In the genomic region with DNA sequence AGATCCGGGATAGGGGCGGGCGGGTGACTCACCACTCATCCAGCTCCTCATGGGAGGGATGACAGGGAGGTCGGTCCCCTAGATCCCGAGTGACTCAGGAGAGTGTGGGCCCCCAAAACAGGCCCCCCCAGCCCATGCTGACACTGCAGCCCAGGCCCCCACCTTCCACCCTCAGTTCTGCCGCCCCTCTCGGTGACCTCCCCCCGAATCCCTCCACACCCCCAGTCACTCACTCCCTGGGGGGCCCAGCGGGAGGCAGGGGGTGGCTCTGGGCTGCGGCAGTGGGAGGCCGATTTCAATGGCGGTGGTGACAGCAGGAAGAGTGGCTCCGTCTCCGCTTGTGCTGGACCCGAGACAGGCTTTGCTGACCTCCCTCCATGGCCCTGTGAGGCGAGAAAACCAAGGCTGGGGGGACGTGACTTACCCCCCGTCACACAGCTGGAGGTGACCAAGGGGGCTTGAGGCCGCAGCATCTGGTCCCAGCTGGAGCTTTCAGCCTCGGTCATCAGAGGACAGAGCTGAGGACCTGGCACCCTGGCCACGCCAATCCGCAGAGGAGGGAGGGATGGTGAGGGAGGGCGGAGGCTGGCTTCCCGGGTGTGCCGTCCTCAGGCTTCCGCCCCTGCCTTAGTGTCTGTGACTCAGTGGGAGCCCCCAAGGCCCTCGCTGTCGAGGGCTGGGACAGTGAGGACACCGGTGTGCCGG, we compare ENCODE assay signal across 33 cellular contexts. TPM values are rescaled to one million over a fixed set of nuclear protein-coding genes. Genes with fewer than 3 reads are reported as not detected.
DNase-seq lines count a peak whose midpoint lies in the region; ATAC-seq, FAIRE-seq and TF ChIP-seq lines count a peak whose summit lies in the region.
"Had no signal": no experiment of that assay in that cellular context is flagged by ENCODE, and none has a peak within 500 bp of the region (broad histone marks: within the 10 kb centered on the region; RNA-seq: fewer than 3 reads in every experiment).

No MANE protein-coding gene starts in this region.

- H3K4me2 ChIP-seq in astrocyte (ENCODE audit: low read length): peak overlapping the region; percentile 61
- H3K4me2 ChIP-seq: GM23338 had no signal

- no peaks in the 10 kb centered on the region for H3K27me3 ChIP-seq in astrocyte (ENCODE audit: insufficient read depth, low read length)
- H3K27me3 ChIP-seq: sigmoid colon, suprapubic skin had no signal

- H3K79me2 ChIP-seq in astrocyte (ENCODE audit: insufficient read depth, low read length): peaks cover 38% of the 10 kb centered on the region

- H3K9me3 Mint-ChIP-seq in astrocyte (ENCODE audit: unreplicated experiment): no peaks in the 10 kb centered on the region
- no peaks in the 10 kb centered on the region for H3K9me3 Mint-ChIP-seq in stimulated activated naive B cell treated with anti-CD40 and anti-IgM and Interleukin-4, amounts not matched to agents 10 μg/mL and 1 μg/mL and 100 μg/mL, for 72 hours
- H3K9me3 Mint-ChIP-seq: activated CD4-positive, alpha-beta T cell treated with anti-CD3 and anti-CD28 coated beads, Interleukin-2, amount 10 ng/mL, durations not matched to agents 24 days and 14 days; activated naive CD8-positive, alpha-beta T cell treated with anti-CD3 and anti-CD28 coated beads, Interleukin-2, amount 50 U/mL, for 24 hours; activated T-cell treated with anti-CD3 and anti-CD28 coated beads, Interleukin-2, amount 50 U/mL, for 24 hours; CD14-positive monocyte; GM23338; stimulated activated memory B cell treated with anti-CD40 and anti-IgM and Interleukin-4, amounts not matched to agents 10 μg/mL and 1 μg/mL and 100 μg/mL, for 72 hours; T-helper 2 cell treated with Interferon-gamma antibody and Interleukin-4, amounts not matched to agents 5 μg/mL and 100 μg/mL, for 36 hours had no signal

- H3K9ac ChIP-seq in astrocyte (ENCODE audit: low read length): peak overlapping the region; percentile 59

- no peak for TF ChIP-seq POLR2A in H54 (IDR thresholded peaks at IDR 0.05; ENCODE audit: low read depth, low read length)

- H3K4me3 ChIP-seq in astrocyte (ENCODE audit: insufficient read depth, low read depth, low read length): no peak overlapping the region
- H3K4me3 ChIP-seq: GM23338, sigmoid colon, suprapubic skin had no signal

- H3K36me3 ChIP-seq in astrocyte (ENCODE audit: insufficient read depth, low read length): peaks cover 2% of the 10 kb centered on the region

- peaks cover 83% of the 10 kb centered on the region for H4K20me1 ChIP-seq in astrocyte (ENCODE audit: insufficient read depth, low read length)

- peaks cover 3% of the 10 kb centered on the region for H3K36me3 Mint-ChIP-seq in astrocyte (ENCODE audit: low read depth, unreplicated experiment)
- H3K36me3 Mint-ChIP-seq in stimulated activated naive B cell treated with anti-CD40 and anti-IgM and Interleukin-4, amounts not matched to agents 10 μg/mL and 1 μg/mL and 100 μg/mL, for 72 hours: peaks cover 0 to 3% of the 10 kb centered on the region in 2 donors
- H3K36me3 Mint-ChIP-seq: CD14-positive monocyte; stimulated activated memory B cell treated with anti-CD40 and anti-IgM and Interleukin-4, amounts not matched to agents 10 μg/mL and 1 μg/mL and 100 μg/mL, for 72 hours had no signal

- peak overlapping the region; percentile 55 for H3K27ac ChIP-seq in astrocyte (ENCODE audit: low read depth, low read length)
- H3K27ac ChIP-seq: sigmoid colon, suprapubic skin, VCaP had no signal

- no peak overlapping the region for H2AFZ ChIP-seq in astrocyte (ENCODE audit: low read depth, low read length)
- H2AFZ ChIP-seq: GM23338 had no signal

- no peak for TF ChIP-seq CTCF in astrocyte (IDR thresholded peaks at IDR 0.05; ENCODE audit: insufficient read depth, low read depth, low read length)

- H3K27me3 Mint-ChIP-seq in astrocyte (ENCODE audit: low read depth, unreplicated experiment): no peaks in the 10 kb centered on the region
- no peaks in the 10 kb centered on the region for H3K27me3 Mint-ChIP-seq in stimulated activated naive B cell treated with anti-CD40 and anti-IgM and Interleukin-4, amounts not matched to agents 10 μg/mL and 1 μg/mL and 100 μg/mL, for 72 hours
- H3K27me3 Mint-ChIP-seq: activated CD4-positive, alpha-beta T cell treated with anti-CD3 and anti-CD28 coated beads, Interleukin-2, amount 10 ng/mL, durations not matched to agents 24 days and 14 days; activated naive CD8-positive, alpha-beta T cell treated with anti-CD3 and anti-CD28 coated beads, Interleukin-2, amount 50 U/mL, for 24 hours; activated T-cell treated with anti-CD3 and anti-CD28 coated beads, Interleukin-2, amount 50 U/mL, for 24 hours had no signal

- H3K4me1 Mint-ChIP-seq in astrocyte (ENCODE audit: low read depth, unreplicated experiment): no peaks in the 10 kb centered on the region
- H3K4me1 Mint-ChIP-seq in stimulated activated naive B cell treated with anti-CD40 and anti-IgM and Interleukin-4, amounts not matched to agents 10 μg/mL and 1 μg/mL and 100 μg/mL, for 72 hours: no peaks in the 10 kb centered on the region
- H3K4me1 Mint-ChIP-seq: activated CD4-positive, alpha-beta T cell treated with anti-CD3 and anti-CD28 coated beads, Interleukin-2, amount 10 ng/mL, durations not matched to agents 24 days and 14 days; activated naive CD8-positive, alpha-beta T cell treated with anti-CD3 and anti-CD28 coated beads, Interleukin-2, amount 50 U/mL, for 24 hours; CD14-positive monocyte; GM23338 had no signal

- ATAC-seq in stimulated activated naive B cell treated with anti-CD40 and anti-IgM and Interleukin-4, amounts not matched to agents 10 μg/mL and 1 μg/mL and 100 μg/mL, for 72 hours (replicated peaks): no peak
- ATAC-seq: activated naive CD8-positive, alpha-beta T cell treated with anti-CD3 and anti-CD28 coated beads, Interleukin-2, amount 50 U/mL, for 24 hours; GM23338; stimulated activated memory B cell treated with anti-CD40 and anti-IgM and Interleukin-4, amounts not matched to agents 10 μg/mL and 1 μg/mL and 100 μg/mL, for 72 hours had no signal

- DNase-seq in AG08395 (ENCODE audit: low spot score): peak; percentile 37
- DNase-seq in H54 (ENCODE audit: insufficient read length, low spot score): peak; percentile 93
- peak; percentile 48 for DNase-seq in astrocyte (ENCODE audit: low read depth)
- DNase-seq in iris pigment epithelial cell (ENCODE audit: low read depth): peak; percentile 63
- DNase-seq in DMS53 (lab: John Stamatoyannopoulos, UW): no peak
- no peak for DNase-seq in stimulated activated naive B cell treated with anti-CD40 and anti-IgM and Interleukin-4, amounts not matched to agents 10 μg/mL and 1 μg/mL and 100 μg/mL, for 72 hours
- no peak for DNase-seq in CD1c-positive myeloid dendritic cell (ENCODE audit: extremely low spot score)
- no peak for DNase-seq in NCI-H510A treated with DMSO at 0.1 percent for 48 hours (lab: John Stamatoyannopoulos, UW)
- DNase-seq: activated CD4-positive, alpha-beta T cell treated with anti-CD3 and anti-CD28 coated beads, Interleukin-2, amount 10 ng/mL, durations not matched to agents 24 days and 14 days; activated gamma-delta T cell treated with Interleukin-2 at 50 U/mL for 16 hours; activated naive CD8-positive, alpha-beta T cell treated with anti-CD3 and anti-CD28 coated beads, Interleukin-2, amount 50 U/mL, for 24 hours; activated T-cell treated with anti-CD3 and anti-CD28 coated beads, Interleukin-2, amount 50 U/mL, for 24 hours; Calu3; DND-41; head of caudate nucleus; mammary epithelial cell; NCI-H1105; NCI-H2029 treated with DMSO at 0.1 percent for 48 hours; NCI-H226; NCI-H748 treated with DMSO at 0.1 percent for 48 hours; posterior cingulate gyrus; RPMI8226; sigmoid colon; stimulated activated CD4-positive, alpha-beta T cell treated with anti-CD3 and anti-CD28 coated beads, Interleukin-4, amount 100 ng/mL, for 24 hours had no signal

- no peaks in the 10 kb centered on the region for H3K9me3 ChIP-seq in astrocyte (ENCODE audit: insufficient read depth, low read depth, low read length)
- H3K9me3 ChIP-seq: sigmoid colon, suprapubic skin had no signal

- H3K4me3 Mint-ChIP-seq in astrocyte (ENCODE audit: unreplicated experiment): no peak overlapping the region
- H3K4me3 Mint-ChIP-seq in stimulated activated naive B cell treated with anti-CD40 and anti-IgM and Interleukin-4, amounts not matched to agents 10 μg/mL and 1 μg/mL and 100 μg/mL, for 72 hours: no peak overlapping the region
- H3K4me3 Mint-ChIP-seq: activated CD4-positive, alpha-beta T cell treated with anti-CD3 and anti-CD28 coated beads, Interleukin-2, amount 10 ng/mL, durations not matched to agents 24 days and 14 days; activated naive CD8-positive, alpha-beta T cell treated with anti-CD3 and anti-CD28 coated beads, Interleukin-2, amount 50 U/mL, for 24 hours; activated T-cell treated with anti-CD3 and anti-CD28 coated beads, Interleukin-2, amount 50 U/mL, for 24 hours; CD14-positive monocyte; GM23338; stimulated activated memory B cell treated with anti-CD40 and anti-IgM and Interleukin-4, amounts not matched to agents 10 μg/mL and 1 μg/mL and 100 μg/mL, for 72 hours; T-helper 2 cell treated with Interferon-gamma antibody and Interleukin-4, amounts not matched to agents 5 μg/mL and 100 μg/mL, for 36 hours had no signal

- no peak for FAIRE-seq in H54 (lab: Jason Lieb, UNC)
- FAIRE-seq in astrocyte (lab: Jason Lieb, UNC): no peak
- FAIRE-seq: GM12891 had no signal

- no peak overlapping the region for H3K27ac Mint-ChIP-seq in astrocyte (ENCODE audit: unreplicated experiment)
- no peak overlapping the region for H3K27ac Mint-ChIP-seq in stimulated activated naive B cell treated with anti-CD40 and anti-IgM and Interleukin-4, amounts not matched to agents 10 μg/mL and 1 μg/mL and 100 μg/mL, for 72 hours
- H3K27ac Mint-ChIP-seq: activated CD4-positive, alpha-beta T cell treated with anti-CD3 and anti-CD28 coated beads, Interleukin-2, amount 10 ng/mL, durations not matched to agents 24 days and 14 days; activated naive CD8-positive, alpha-beta T cell treated with anti-CD3 and anti-CD28 coated beads, Interleukin-2, amount 50 U/mL, for 24 hours; activated T-cell treated with anti-CD3 and anti-CD28 coated beads, Interleukin-2, amount 50 U/mL, for 24 hours; GM23338; stimulated activated memory B cell treated with anti-CD40 and anti-IgM and Interleukin-4, amounts not matched to agents 10 μg/mL and 1 μg/mL and 100 μg/mL, for 72 hours; T-helper 2 cell treated with Interferon-gamma antibody and Interleukin-4, amounts not matched to agents 5 μg/mL and 100 μg/mL, for 36 hours had no signal

- peaks cover 16% of the 10 kb centered on the region for H3K4me1 ChIP-seq in astrocyte (ENCODE audit: insufficient read depth, low read length)

RNA-seq across cellular contexts. Expression of a gene that starts 9.0 kb away (rescaled TPM):
- 52.6 and 59.4 TPM in 2 replicates for total RNA-seq in astrocyte

RNA-seq across cellular contexts. Expression of a gene that starts 27.2 kb away (rescaled TPM):
- 14.0 and 17.4 TPM in 2 replicates for total RNA-seq in astrocyte

RNA-seq across cellular contexts. Expression of a gene that starts 32.4 kb away (rescaled TPM):
- total RNA-seq in astrocyte: 0.09 TPM in 1 of 2 replicates, not detected in the other
- total RNA-seq: activated CD4-positive, alpha-beta T cell treated with anti-CD3 and anti-CD28 coated beads, Interleukin-2, amount 10 ng/mL, durations not matched to agents 24 days and 14 days; activated CD8-positive, alpha-beta memory T cell treated with anti-CD3 and anti-CD28 coated beads for 36 hours; M059J; sigmoid colon had no signal

RNA-seq across cellular contexts. Expression of a gene that starts 37.2 kb away (rescaled TPM):
- total RNA-seq in astrocyte: 2.7 and 4.2 TPM in 2 replicates

Comparison
In these comparisons a context has a peak if more than half of its experiments do, and no peak if none do; other contexts are left out.
1. DNase-seq: peak in AG08395 (single experiment), H54 (single experiment), astrocyte (single experiment) and iris pigment epithelial cell (single experiment); none in DMS53 (single experiment), stimulated activated naive B cell treated with anti-CD40 and anti-IgM and Interleukin-4, amounts not matched to agents 10 μg/mL and 1 μg/mL and 100 μg/mL, for 72 hours (single experiment), CD1c-positive myeloid dendritic cell (single experiment) and NCI-H510A treated with DMSO at 0.1 percent for 48 hours (single experiment).